ENCODE assay signal across 8 cellular contexts in the genomic region with DNA sequence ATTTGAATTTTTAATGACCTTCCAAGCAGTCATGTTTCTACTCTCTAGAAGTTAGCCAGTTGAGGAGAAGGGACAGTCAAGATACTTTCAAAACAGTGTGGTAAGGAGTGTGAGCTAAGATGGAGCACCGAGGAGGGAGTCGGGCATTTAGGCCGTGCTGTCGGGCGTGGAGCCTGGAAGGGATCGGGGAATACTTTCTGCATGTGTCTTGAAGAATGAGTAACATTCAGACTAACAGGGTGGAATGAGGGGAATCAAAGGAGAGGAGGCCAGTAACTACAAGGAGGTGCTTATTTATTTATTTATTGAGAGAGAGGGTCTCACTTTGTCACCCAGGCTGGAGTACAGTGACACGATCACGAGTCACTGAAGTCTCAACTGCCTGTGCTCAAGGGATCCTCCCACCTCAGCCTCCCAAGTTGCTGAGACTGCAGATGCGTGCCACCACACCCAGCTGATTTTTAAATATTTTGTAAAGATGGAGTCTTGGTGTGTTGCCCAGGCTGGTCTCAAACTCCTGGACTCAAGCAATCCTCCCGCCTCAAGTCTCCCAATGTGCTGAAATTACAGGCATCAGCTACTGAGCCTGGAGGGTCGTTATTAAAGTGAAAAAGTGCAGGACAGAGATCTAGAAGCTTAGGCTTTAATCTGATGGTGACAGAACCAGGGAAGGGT. TPM values are rescaled to one million over a fixed set of nuclear protein-coding genes. Genes with fewer than 3 reads are reported as not detected.
DNase-seq lines count a peak whose midpoint lies in the region; ATAC-seq, FAIRE-seq and TF ChIP-seq lines count a peak whose summit lies in the region.
"Not testable (repeated sequence)": the region's sequence is repeated elsewhere in the genome, so short reads cannot be mapped to it uniquely, and the experiment has no call there.

No MANE protein-coding gene starts in this region.

- FAIRE-seq in A549 (lab: Jason Lieb, UNC), result not testable (repeated sequence)

- not testable (repeated sequence) for H3K9me3 Mint-ChIP-seq in activated CD4-positive, alpha-beta T cell treated with anti-CD3 and anti-CD28 coated beads for 36 hours (ENCODE audit: low read depth)

- TF ChIP-seq POLR2A in A549 (IDR thresholded peaks at IDR 0.05; ENCODE audit: low read length); NB4 (IDR thresholded peaks at IDR 0.05; ENCODE audit: extremely low read depth, insufficient read length); erythroblast (IDR thresholded peaks at IDR 0.05; ENCODE audit: low read length): not testable (repeated sequence)

- not testable (repeated sequence) for TF ChIP-seq RAD21 in A549 (conservative IDR thresholded peaks at IDR 0.05 in 1 of 2, IDR thresholded peaks at IDR 0.05 in 1 of 2)

- H3K9ac ChIP-seq in ES-I3 (ENCODE audit: low read depth, low read length), result peak overlapping the region; percentile 98; the same call in 1 of the 2 replicates

- not testable (repeated sequence) for TF ChIP-seq EP300 in A549 (IDR thresholded peaks at IDR 0.05)

- peaks cover 16% of the 10 kb centered on the region for H3K4me1 ChIP-seq in A549
- H3K4me1 ChIP-seq in ES-I3 (ENCODE audit: insufficient read depth, low read length), result not testable (repeated sequence)
- H3K4me1 ChIP-seq in psoas muscle, result peaks cover 14% of the 10 kb centered on the region

- not testable (repeated sequence) for H3K27me3 ChIP-seq in psoas muscle (ENCODE audit: insufficient read depth in 3 of 3, low read length in 2 of 3)

- intact Hi-C loops in activated CD4-positive, alpha-beta T cell treated with anti-CD3 and anti-CD28 coated beads for 36 hours (cut with DNase I, micrococcal nuclease), result loop anchor here (10.0 kb wide), 4 partner anchors 91 to 781 kb away; a partner anchor contains a TSS
- intact Hi-C loops in psoas muscle (cut with DNase I), result loop anchor here (10.0 kb wide), 1 partner anchor 89 kb away; a partner anchor contains a TSS

- not testable (repeated sequence) for H3K36me3 ChIP-seq in ES-I3 (ENCODE audit: insufficient read depth, low read length); psoas muscle (ENCODE audit: insufficient read depth in 1 of 2, low read depth in 1 of 2)

- in situ Hi-C loops in astrocyte of the cerebellum (cut with HindIII; ENCODE audit: low sequenced_read_pairs), result not testable (repeated sequence)

- TF ChIP-seq CTCF in A549 (IDR thresholded peaks at IDR 0.05); NB4 (IDR thresholded peaks at IDR 0.05; ENCODE audit: low read depth, low read length); astrocyte of the cerebellum (IDR thresholded peaks at IDR 0.05; ENCODE audit: low read depth, low read length, missing control alignments); psoas muscle (IDR thresholded peaks at IDR 0.05): not testable (repeated sequence)

- not testable (repeated sequence) for H3K27ac ChIP-seq in A549
- peak overlapping the region; percentile 97 for H3K27ac ChIP-seq in psoas muscle

- peaks cover 32% of the 10 kb centered on the region for H3K4me1 Mint-ChIP-seq in activated CD4-positive, alpha-beta T cell treated with anti-CD3 and anti-CD28 coated beads for 36 hours

- peak overlapping the region; percentile 91 for H3K4me2 ChIP-seq in A549

- DNase-seq in A549 (ENCODE audit: low read depth in 1 of 2, low spot score in 1 of 2); astrocyte of the cerebellum (ENCODE audit: low read depth); psoas muscle: not testable (repeated sequence)
- DNase-seq in NB4 (ENCODE audit: low read depth), result peak; percentile 33
- peak; percentile 36 for DNase-seq in activated CD4-positive, alpha-beta T cell treated with anti-CD3 and anti-CD28 coated beads for 36 hours
- peak; percentile 49 to 57 for DNase-seq in erythroblast (lab: John Stamatoyannopoulos, UW)
- DNase-seq in iris pigment epithelial cell (ENCODE audit: low read depth), result peak; percentile 54

- not testable (repeated sequence) for ATAC-seq in A549; activated CD4-positive, alpha-beta T cell treated with anti-CD3 and anti-CD28 coated beads for 36 hours; psoas muscle

- H3K4me3 Mint-ChIP-seq in activated CD4-positive, alpha-beta T cell treated with anti-CD3 and anti-CD28 coated beads for 36 hours, result peak overlapping the region; percentile 100

- H3K4me3 ChIP-seq in A549, result not testable (repeated sequence)
- H3K4me3 ChIP-seq in NB4 (ENCODE audit: low read depth, low read length), result peak overlapping the region; percentile 89
- H3K4me3 ChIP-seq in astrocyte of the cerebellum (ENCODE audit: low read depth, low read length), result peak overlapping the region; percentile 93
- H3K4me3 ChIP-seq in psoas muscle, result peak overlapping the region; percentile 93

- not testable (repeated sequence) for H3K27me3 Mint-ChIP-seq in activated CD4-positive, alpha-beta T cell treated with anti-CD3 and anti-CD28 coated beads for 36 hours

- CTCF ChIA-PET in A549 (lab: Yijun Ruan, JAX), result interaction anchor here (0.7 kb wide), 2 partner anchors 20 to 98 kb away, joined by 3 read pairs; no protein-coding TSS in a partner anchor
- CTCF ChIA-PET in activated CD4-positive, alpha-beta T cell treated with anti-CD3 and anti-CD28 coated beads for 36 hours (lab: Charles Lee), result interaction anchor here (1.2 kb wide), 1 partner anchor 14 kb away, joined by 6 read pairs; no protein-coding TSS in a partner anchor

- not testable (repeated sequence) for H3K27ac Mint-ChIP-seq in activated CD4-positive, alpha-beta T cell treated with anti-CD3 and anti-CD28 coated beads for 36 hours

- H3K9me3 ChIP-seq in A549; ES-I3 (ENCODE audit: control insufficient read depth, insufficient read depth, low read length); psoas muscle: not testable (repeated sequence)

- POLR2A ChIA-PET in A549 (lab: Yijun Ruan, JAX), result interaction anchor here (1.0 kb wide), 1 partner anchor 85 kb away, joined by 5 read pairs; a partner anchor contains a TSS
- POLR2A ChIA-PET in activated CD4-positive, alpha-beta T cell treated with anti-CD3 and anti-CD28 coated beads for 36 hours (lab: Charles Lee), result interaction anchor here (1.3 kb wide), 1 partner anchor 10 kb away, joined by 4 read pairs; no protein-coding TSS in a partner anchor

- peaks cover 16% of the 10 kb centered on the region for H3K36me3 Mint-ChIP-seq in activated CD4-positive, alpha-beta T cell treated with anti-CD3 and anti-CD28 coated beads for 36 hours (ENCODE audit: low read depth)

- 76% methylated on average over 11 of the region's 11 CpGs for WGBS in A549 (ENCODE audit: missing lambda C conversion rate)
- WGBS in psoas muscle, 3 donors, result 69 to 79% (median 72%) methylated on average over 11 of the region's 11 CpGs

RNA-seq across cellular contexts. Expression of a gene that starts 27.3 kb away (rescaled TPM):
- polyA plus RNA-seq in A549 (2011; rRNA removed), result 10.3 and 11.7 TPM in 2 replicates
- 8.3 and 9.9 TPM in 2 replicates for polyA plus RNA-seq in A549 (2012; cell fraction: cytosol; rRNA removed)
- polyA plus RNA-seq in A549 (2012; cell fraction: nucleus; rRNA removed), result 16.1 and 16.9 TPM in 2 replicates
- polyA plus RNA-seq in A549 (2017; fragmentation: RNase III; extraction: RNeasy Plus Mini Kit Qiagen cat#74134 plus additional on column Dnase treatment), result 7.4 to 9.7 TPM (median 8.1 TPM) in 3 replicates
- 14.8 and 17.3 TPM in 2 replicates for polyA minus RNA-seq in A549 (2011; rRNA and poly(A)+ RNA removed)
- 1 to 10 TPM; 7.8 TPM for total RNA-seq in activated CD4-positive, alpha-beta T cell treated with anti-CD3 and anti-CD28 coated beads for 36 hours
- total RNA-seq in psoas muscle, result 1 to 10 TPM; 2.6 to 7.8 (median 4.0) TPM
- 1 to 10 TPM; 2.2 to 9.8 (median 8.4) TPM for polyA plus RNA-seq in psoas muscle
